ENCODE assay signal across 2 cellular contexts in the genomic region with DNA sequence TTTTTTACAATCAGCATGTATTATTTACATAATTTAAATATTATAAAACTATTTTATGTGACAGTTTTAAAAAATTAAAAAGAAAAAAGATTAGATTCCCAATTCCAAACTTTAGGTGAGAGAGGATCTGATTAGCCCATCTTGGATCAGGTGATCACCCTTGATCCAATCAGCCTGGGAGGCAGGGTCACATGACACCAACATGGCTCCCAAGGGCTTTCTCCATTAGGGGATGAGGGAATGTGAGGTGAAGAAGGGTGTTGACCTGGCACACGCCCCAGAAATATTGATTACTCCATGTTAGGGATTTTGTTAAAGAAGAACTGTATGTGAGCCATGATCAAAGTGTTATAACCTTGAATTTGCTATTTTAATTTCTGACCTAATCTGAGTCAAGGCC.
A peak's percentile ranks its signal among the peaks of the same experiment; 100 is the strongest.
TF ChIP-seq lines count a peak whose summit lies in the region.

No MANE protein-coding gene starts in this region.

TF ChIP-seq in A549, 52 proteins besides CTCF, POLR2A, EP300 and RAD21 (continued from another document):
- TF ChIP-seq, protein P1, sequence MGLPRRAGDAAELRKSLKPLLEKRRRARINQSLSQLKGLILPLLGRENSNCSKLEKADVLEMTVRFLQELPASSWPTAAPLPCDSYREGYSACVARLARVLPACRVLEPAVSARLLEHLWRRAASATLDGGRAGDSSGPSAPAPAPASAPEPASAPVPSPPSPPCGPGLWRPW (IDR thresholded peaks at IDR 0.05) = no peak
- no peak for TF ChIP-seq JUN (IDR thresholded peaks at IDR 0.05)
TF ChIP-seq in A549: peak in this region for 1.

TF ChIP-seq in HEK293, 187 proteins besides CTCF, POLR2A, EP300 and RAD21 (continued from another document):
- 0 out of 2 replicates have a peak, but pooled peaks have one; percentile 31 for TF ChIP-seq ZNF518A (tag by site-specific recombination; conservative IDR thresholded peaks at IDR 0.05; ENCODE audit: low read depth)
TF ChIP-seq in HEK293: peak in this region for 1.
